ENCODE assay signal across 2 cellular contexts in genomic region chr19:3538258-3538929, GRCh38.
TF ChIP-seq lines count a peak whose summit lies in the region.

No MANE protein-coding gene starts in this region.

TF ChIP-seq in HEK293, 187 proteins besides CTCF, POLR2A, EP300 and RAD21:
- peak; percentile 49; the same call in 1 of the 2 replicates for TF ChIP-seq ZNF600 (tag by site-specific recombination; IDR thresholded peaks at IDR 0.05)
- TF ChIP-seq SP7 (tag by site-specific recombination; IDR thresholded peaks at IDR 0.05): 0 out of 2 replicates have a peak, but pooled peaks have one; percentile 2
- TF ChIP-seq ZNF37A (tag by site-specific recombination; IDR thresholded peaks at IDR 0.05): no peak

TF ChIP-seq in K562, 482 proteins besides CTCF, POLR2A, EP300 and RAD21:
- TF ChIP-seq ZNF3 (CRISPR knock-in tag; IDR thresholded peaks at IDR 0.05) (no peak), ZNF263 (CRISPR knock-in tag; IDR thresholded peaks at IDR 0.05; ENCODE audit: borderline replicate concordance) (no peak), FIP1L1 (IDR thresholded peaks at IDR 0.05; ENCODE audit: low read depth, low read length, poor library complexity, severe bottlenecking) (peak; percentile 7), CEBPG (CRISPR knock-in tag; IDR thresholded peaks at IDR 0.05) (no peak), CEBPG (tag; conservative IDR thresholded peaks at IDR 0.05 in 1 of 2, IDR thresholded peaks at IDR 0.05 in 1 of 2) (no peak), ZNF239 (CRISPR knock-in tag; IDR thresholded peaks at IDR 0.05) (no peak), ZBTB33 (CRISPR knock-in tag; IDR thresholded peaks at IDR 0.05) (peak; percentile 97), NBN (IDR thresholded peaks at IDR 0.05; ENCODE audit: low read depth) (no peak), MIER1 (IDR thresholded peaks at IDR 0.05; ENCODE audit: low read depth) (no peak), XRCC5 (IDR thresholded peaks at IDR 0.05; ENCODE audit: low read depth, low read length) (0 out of 2 replicates have a peak, but pooled peaks have one; percentile 14)
